1 cellular context compared by ENCODE assay signal in the genomic region with DNA sequence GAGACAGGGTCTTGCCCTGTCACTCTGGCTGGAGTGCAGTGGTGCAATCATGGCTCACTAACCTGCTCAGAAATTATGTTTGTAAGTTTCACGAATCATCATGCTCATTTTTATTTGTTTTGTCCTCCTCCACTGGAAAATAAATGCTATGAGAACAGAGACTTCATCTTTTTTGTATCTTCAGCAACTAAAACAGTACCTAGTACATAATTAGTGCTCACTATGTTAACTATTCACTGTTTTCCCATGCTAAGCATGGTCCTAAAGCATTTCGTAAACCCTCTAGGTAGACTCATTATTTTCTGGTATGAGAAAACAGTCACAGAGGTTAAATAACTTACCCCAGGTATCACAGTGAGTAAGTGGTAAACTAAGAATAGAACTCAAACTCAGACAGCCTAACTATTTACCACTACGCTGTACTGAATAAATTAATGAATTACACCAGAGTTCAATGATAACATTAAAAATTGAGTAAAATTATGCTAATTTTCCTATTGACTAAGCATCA.
TF ChIP-seq lines count a peak whose summit lies in the region.

No MANE protein-coding gene starts in this region.

TF ChIP-seq in A549, 52 proteins besides CTCF, POLR2A, EP300 and RAD21:
- TF ChIP-seq ZNF302 (CRISPR knock-in tag; IDR thresholded peaks at IDR 0.05) (no peak), E2F6 (IDR thresholded peaks at IDR 0.05; ENCODE audit: borderline replicate concordance, low read depth) (no peak), HOXA7 (CRISPR knock-in tag; IDR thresholded peaks at IDR 0.05) (no peak), NR3C1 (IDR thresholded peaks at IDR 0.05) (no peak), CBX2 (IDR thresholded peaks at IDR 0.05; ENCODE audit: borderline replicate concordance, low read depth) (no peak), SREBF2 (IDR thresholded peaks at IDR 0.05) (no peak), TFCP2L1 (CRISPR knock-in tag; IDR thresholded peaks at IDR 0.05) (no peak), ZC3H11A (IDR thresholded peaks at IDR 0.05) (no peak)
- TF ChIP-seq, protein P1, sequence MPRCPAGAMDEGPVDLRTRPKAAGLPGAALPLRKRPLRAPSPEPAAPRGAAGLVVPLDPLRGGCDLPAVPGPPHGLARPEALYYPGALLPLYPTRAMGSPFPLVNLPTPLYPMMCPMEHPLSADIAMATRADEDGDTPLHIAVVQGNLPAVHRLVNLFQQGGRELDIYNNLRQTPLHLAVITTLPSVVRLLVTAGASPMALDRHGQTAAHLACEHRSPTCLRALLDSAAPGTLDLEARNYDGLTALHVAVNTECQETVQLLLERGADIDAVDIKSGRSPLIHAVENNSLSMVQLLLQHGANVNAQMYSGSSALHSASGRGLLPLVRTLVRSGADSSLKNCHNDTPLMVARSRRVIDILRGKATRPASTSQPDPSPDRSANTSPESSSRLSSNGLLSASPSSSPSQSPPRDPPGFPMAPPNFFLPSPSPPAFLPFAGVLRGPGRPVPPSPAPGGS (IDR thresholded peaks at IDR 0.05) = no peak
